2 cellular contexts compared by ENCODE assay signal in genomic region chr3:145316253-145316652, GRCh38.
TF ChIP-seq lines count a peak whose summit lies in the region.

No MANE protein-coding gene starts in this region.

TF ChIP-seq in GM23338, 12 proteins besides CTCF, POLR2A, EP300 and RAD21:
- TF ChIP-seq ZNF462 (CRISPR knock-in tag; IDR thresholded peaks at IDR 0.05) = peak; percentile 66; the same call in 1 of the 2 replicates
- peak; percentile 80 for TF ChIP-seq NANOG (IDR thresholded peaks at IDR 0.05; ENCODE audit: borderline replicate concordance)
- 0 out of 2 replicates have a peak, but pooled peaks have one; percentile 19 for TF ChIP-seq CREB1 (CRISPR knock-in tag; IDR thresholded peaks at IDR 0.05; ENCODE audit: low read depth)
- TF ChIP-seq ETS1 (IDR thresholded peaks at IDR 0.05) = 0 out of 2 replicates have a peak, but pooled peaks have one; percentile 39

TF ChIP-seq in H1, 55 proteins besides CTCF, POLR2A, EP300 and RAD21:
- peak; percentile 48; the same call in 1 of the 2 replicates for TF ChIP-seq TEAD4 (IDR thresholded peaks at IDR 0.05; ENCODE audit: low read depth, low read length)
- peak; percentile 50; the same call in 1 of the 2 replicates for TF ChIP-seq SP1 (IDR thresholded peaks at IDR 0.05; ENCODE audit: low read depth, low read length)
TF ChIP-seq in H1: peak in this region for 2; not testable (repeated sequence) for 53.
